30 cellular contexts compared by ENCODE assay signal in genomic region chr13:37686501-37686900, GRCh38.
"Had no signal": no experiment of that assay in that cellular context is flagged by ENCODE, and none has a peak within 500 bp of the region (broad histone marks: within the 10 kb centered on the region; RNA-seq: fewer than 3 reads in every experiment).

No MANE protein-coding gene starts in this region.

- DNase-seq: activated B cell treated with CpG ODN at 0.5 μM for 24 hours; activated CD4-positive, alpha-beta memory T cell treated with anti-CD3 and anti-CD28 coated beads for 36 hours; activated CD4-positive, alpha-beta T cell treated with anti-CD3 and anti-CD28 coated beads for 4 hours; activated CD4-positive, alpha-beta T cell treated with anti-CD3 and anti-CD28 coated beads, Interleukin-2, amount 50 U/mL, for 1 hour; activated CD4-positive, CD25-positive, alpha-beta regulatory T cell treated with anti-CD3 and anti-CD28 coated beads, Interleukin-2, amount 50 U/mL, for 72 hours; activated CD8-positive, alpha-beta memory T cell treated with anti-CD3 and anti-CD28 coated beads, Interleukin-2, amount 50 U/mL, for 4 hours; activated gamma-delta T cell treated with Interleukin-2 at 50 U/mL for 16 hours; activated naive CD4-positive, alpha-beta T cell treated with anti-CD3 and anti-CD28 coated beads for 36 hours; activated T-cell treated with anti-CD3 and anti-CD28 coated beads for 4 hours; activated T-cell treated with anti-CD3 and anti-CD28 coated beads, Interleukin-2, amount 50 U/mL, for 4 hours; adrenal gland; brain microvascular endothelial cell; central memory CD4-positive, alpha-beta T cell; MM.1S; MV-4-11; NCI-H1092; NCI-H1436 treated with DMSO at 0.1 percent for 48 hours; NCI-H1694 treated with DMSO at 0.1 percent for 48 hours; NCI-H2029; NCI-H345; NCI-H524 treated with DMSO at 0.1 percent for 48 hours; PC-3; SIG-M5; T-helper 1 cell; T-helper 2 cell; T-helper 9 cell had no signal

- H3K4me3 ChIP-seq: adrenal gland had no signal

- H3K36me3 ChIP-seq: adrenal gland had no signal

- H3K27me3 Mint-ChIP-seq: activated B cell treated with CpG ODN at 0.5 μM for 24 hours; activated CD4-positive, alpha-beta memory T cell treated with anti-CD3 and anti-CD28 coated beads for 36 hours had no signal

- H3K27ac Mint-ChIP-seq: activated B cell treated with CpG ODN at 0.5 μM for 24 hours; activated CD4-positive, alpha-beta memory T cell treated with anti-CD3 and anti-CD28 coated beads for 36 hours; activated naive CD4-positive, alpha-beta T cell treated with anti-CD3 and anti-CD28 coated beads for 36 hours; activated naive CD4-positive, alpha-beta T cell treated with anti-CD3 and anti-CD28 coated beads, Interleukin-2, amount 50 U/mL, for 72 hours; activated T-helper 1 cell treated with anti-CD3 and anti-CD28 coated beads, Interleukin-12 subunit alpha, Interleukin-12 subunit beta, Interleukin-2, Interleukin-4 antibody, amounts not matched to agents 30 ng/mL and 10 ng/mL and 1 ng/mL, durations not matched to agents 14 hours and 24 hours and 36 hours had no signal

- H3K4me1 Mint-ChIP-seq: activated B cell treated with CpG ODN at 0.5 μM for 24 hours had no signal

- H3K27me3 ChIP-seq: adrenal gland, brain microvascular endothelial cell had no signal

- H3K9me3 Mint-ChIP-seq: activated CD4-positive, alpha-beta memory T cell treated with anti-CD3 and anti-CD28 coated beads for 36 hours; activated naive CD4-positive, alpha-beta T cell treated with anti-CD3 and anti-CD28 coated beads for 36 hours; activated T-cell treated with anti-CD3 and anti-CD28 coated beads, Interleukin-2, amount 50 U/mL, for 4 hours had no signal

- H3K27ac ChIP-seq: adrenal gland, brain microvascular endothelial cell, RWPE1, VCaP had no signal

- H3K9me3 ChIP-seq: adrenal gland had no signal

- H3K4me3 Mint-ChIP-seq: activated B cell treated with CpG ODN at 0.5 μM for 24 hours; activated CD4-positive, alpha-beta memory T cell treated with anti-CD3 and anti-CD28 coated beads for 36 hours; activated naive CD4-positive, alpha-beta T cell treated with anti-CD3 and anti-CD28 coated beads for 36 hours; activated T-cell treated with anti-CD3 and anti-CD28 coated beads, Interleukin-2, amount 50 U/mL, for 4 hours; activated T-helper 1 cell treated with anti-CD3 and anti-CD28 coated beads, Interleukin-12 subunit alpha, Interleukin-12 subunit beta, Interleukin-2, Interleukin-4 antibody, amounts not matched to agents 30 ng/mL and 10 ng/mL and 1 ng/mL, durations not matched to agents 14 hours and 24 hours and 36 hours had no signal

- H3K36me3 Mint-ChIP-seq: activated CD4-positive, alpha-beta memory T cell treated with anti-CD3 and anti-CD28 coated beads for 36 hours; activated naive CD4-positive, alpha-beta T cell treated with anti-CD3 and anti-CD28 coated beads, Interleukin-2, amount 50 U/mL, for 72 hours had no signal

- H3K4me1 ChIP-seq: adrenal gland had no signal
